ENCODE assay signal across 8 cellular contexts in the genomic region with DNA sequence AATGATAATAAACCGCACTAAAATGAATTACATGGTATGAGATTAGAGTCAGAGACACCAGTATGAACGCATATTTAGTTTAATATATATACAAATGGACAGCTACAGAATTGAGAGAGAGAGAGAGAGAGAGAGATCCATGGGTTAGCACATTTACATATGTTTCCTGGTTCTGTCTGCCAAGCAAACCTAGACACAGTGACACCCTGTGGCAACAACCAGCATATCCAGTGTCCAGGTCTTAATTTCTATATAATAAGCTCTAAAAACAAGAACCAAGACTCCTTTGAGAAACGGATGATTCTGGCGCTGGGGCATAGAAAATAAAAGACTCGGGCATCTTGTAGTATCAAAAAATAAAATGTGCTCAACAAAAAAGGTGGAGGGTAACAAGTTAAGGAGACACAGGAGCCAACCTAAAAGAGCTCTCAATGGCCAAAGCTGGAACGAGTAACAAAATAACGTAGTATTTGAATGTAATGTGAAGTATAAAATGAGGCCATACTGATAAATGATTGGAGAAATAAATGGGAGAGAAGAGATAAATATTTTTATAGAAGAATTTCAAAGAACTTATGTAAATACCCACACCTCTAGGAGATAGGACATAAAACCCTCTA.
DNase-seq lines count a peak whose midpoint lies in the region; ATAC-seq, FAIRE-seq and TF ChIP-seq lines count a peak whose summit lies in the region.

No MANE protein-coding gene starts in this region.

- peak; percentile 57 for DNase-seq in ACHN
- DNase-seq in GM12891 (ENCODE audit: insufficient read length, low spot score): no peak
- peak; percentile 60 for DNase-seq in NCI-H146 treated with DMSO at 0.1 percent for 48 hours (lab: John Stamatoyannopoulos, UW; ENCODE audit: unreplicated experiment)
- DNase-seq in WERI-Rb-1: peak; percentile 46
- peak; percentile 73 for DNase-seq in endodermal cell
- DNase-seq in naive thymus-derived CD4-positive, alpha-beta T cell: peak in 8 of 9 donors; percentile 8 to 55 (median 39)
- DNase-seq in NCI-H187 treated with DMSO at 0.1 percent for 48 hours (lab: John Stamatoyannopoulos, UW): no peak

- no peak overlapping the region for H3K9ac ChIP-seq in endodermal cell (ENCODE audit: extremely low read depth, low read length, poor library complexity, severe bottlenecking)

- H3K27ac Mint-ChIP-seq in endodermal cell: no peak overlapping the region
- H3K27ac Mint-ChIP-seq in naive thymus-derived CD4-positive, alpha-beta T cell: peak overlapping the region in 1 of 9 donors; percentile 49

- H3K4me3 Mint-ChIP-seq in endodermal cell: no peak overlapping the region
- H3K4me3 Mint-ChIP-seq in naive thymus-derived CD4-positive, alpha-beta T cell: no peak overlapping the region

- H3K9me3 ChIP-seq in WERI-Rb-1 (ENCODE audit: severe bottlenecking) (no peaks in the 10 kb centered on the region), endodermal cell (ENCODE audit: control insufficient read depth, low read length) (no peaks in the 10 kb centered on the region)
- H3K9me3 ChIP-seq in naive thymus-derived CD4-positive, alpha-beta T cell (ENCODE audit: control insufficient read depth in 2 of 3, low read length in 3 of 3): no peaks in the 10 kb centered on the region

- no peaks in the 10 kb centered on the region for H3K4me1 Mint-ChIP-seq in endodermal cell
- H3K4me1 Mint-ChIP-seq in naive thymus-derived CD4-positive, alpha-beta T cell: peaks cover 3 to 16% (median 11%) of the 10 kb centered on the region in 7 donors

- CTCF ChIA-PET in naive thymus-derived CD4-positive, alpha-beta T cell (lab: Charles Lee): interaction anchor here (0.5 to 1.5 kb wide), 10 partner anchors 11 to 1344 kb away, joined by 3 to 8 read pairs (median 5); no protein-coding TSS in a partner anchor

- no peaks in the 10 kb centered on the region for H3K36me3 ChIP-seq in WERI-Rb-1
- H3K36me3 ChIP-seq in endodermal cell (ENCODE audit: control insufficient read depth, insufficient read depth, low read length): no peaks in the 10 kb centered on the region
- no peaks in the 10 kb centered on the region for H3K36me3 ChIP-seq in naive thymus-derived CD4-positive, alpha-beta T cell (ENCODE audit: control insufficient read depth in 2 of 3, insufficient read depth in 3 of 3, low read length in 3 of 3)

- H3K27ac ChIP-seq in WERI-Rb-1 (no peak overlapping the region), endodermal cell (ENCODE audit: low read depth, low read length) (no peak overlapping the region)
- no peak overlapping the region for H3K27ac ChIP-seq in naive thymus-derived CD4-positive, alpha-beta T cell (ENCODE audit: low read depth, low read length)

- H3K4me1 ChIP-seq in endodermal cell (ENCODE audit: control insufficient read depth, insufficient read depth, low read length): no peaks in the 10 kb centered on the region
- H3K4me1 ChIP-seq in naive thymus-derived CD4-positive, alpha-beta T cell (ENCODE audit: control insufficient read depth in 2 of 2, insufficient read depth in 2 of 2, low read length in 2 of 2): no peaks in the 10 kb centered on the region

- FAIRE-seq in GM12891 (lab: Jason Lieb, UNC): no peak

- no peak for TF ChIP-seq POLR2A in GM12891 (IDR thresholded peaks at IDR 0.05; ENCODE audit: low read depth, low read length)

- no peaks in the 10 kb centered on the region for H3K9me3 Mint-ChIP-seq in endodermal cell
- H3K9me3 Mint-ChIP-seq in naive thymus-derived CD4-positive, alpha-beta T cell: peaks cover 0 to 4% (median 0%) of the 10 kb centered on the region in 11 donors

- peak; percentile 75 for ATAC-seq in HG02840 (IDR thresholded peaks at IDR 0.05; ENCODE audit: low FRiP score, unreplicated experiment)
- peak; percentile 90 for ATAC-seq in naive thymus-derived CD4-positive, alpha-beta T cell

- H3K27me3 ChIP-seq in WERI-Rb-1 (ENCODE audit: insufficient read depth, low read depth, severe bottlenecking) (no peaks in the 10 kb centered on the region), endodermal cell (ENCODE audit: control insufficient read depth, insufficient read depth, low read length, poor library complexity, severe bottlenecking) (no peaks in the 10 kb centered on the region)
- H3K27me3 ChIP-seq in naive thymus-derived CD4-positive, alpha-beta T cell (ENCODE audit: control insufficient read depth in 2 of 2, insufficient read depth in 2 of 2, low read length in 2 of 2): no peaks in the 10 kb centered on the region

- H3K27me3 Mint-ChIP-seq in endodermal cell (ENCODE audit: insufficient read depth): no peaks in the 10 kb centered on the region
- H3K27me3 Mint-ChIP-seq in naive thymus-derived CD4-positive, alpha-beta T cell: no peaks in the 10 kb centered on the region

- in situ Hi-C loops in ACHN (cut with HindIII; ENCODE audit: low pct_ligation_motif_present, low pct_unique_long_range_greater_than_20kb, low sequenced_read_pairs): no loop called here

- POLR2A ChIA-PET in naive thymus-derived CD4-positive, alpha-beta T cell (lab: Charles Lee): interaction anchor here (1.2 kb wide), 1 partner anchor 85 kb away, joined by 7 read pairs; no protein-coding TSS in a partner anchor

- 90 to 91% methylated on average over 4 to 6 of the region's 7 CpGs for WGBS in endodermal cell (ENCODE audit: insufficient coverage in 1 of 2, insufficient read length in 1 of 2), 2 experiments

- TF ChIP-seq CTCF in WERI-Rb-1 (IDR thresholded peaks at IDR 0.05; ENCODE audit: low read depth, low read length) (peak; percentile 57), endodermal cell (conservative IDR thresholded peaks at IDR 0.05) (peak; percentile 81)

- H3K36me3 Mint-ChIP-seq in endodermal cell (ENCODE audit: low read depth): peaks cover 2% of the 10 kb centered on the region
- peaks cover 0 to 24% (median 5%) of the 10 kb centered on the region in 5 donors for H3K36me3 Mint-ChIP-seq in naive thymus-derived CD4-positive, alpha-beta T cell

- H3K4me3 ChIP-seq in WERI-Rb-1 (ENCODE audit: low read depth, low read length) (no peak overlapping the region), endodermal cell (ENCODE audit: low read length) (no peak overlapping the region)
- H3K4me3 ChIP-seq in naive thymus-derived CD4-positive, alpha-beta T cell (ENCODE audit: low read length): no peak overlapping the region

- intact Hi-C loops in naive thymus-derived CD4-positive, alpha-beta T cell (cut with micrococcal nuclease): loop anchor here (1.0 to 2.0 kb wide), 6 partner anchors 105 to 585 kb away; no protein-coding TSS in a partner anchor

TF ChIP-seq in GM12891, 5 proteins besides CTCF, POLR2A, EP300 and RAD21:
- TF ChIP-seq PAX5 (IDR thresholded peaks at IDR 0.05; ENCODE audit: insufficient read depth, low read length, severe bottlenecking) (no peak), POU2F2 (IDR thresholded peaks at IDR 0.05; ENCODE audit: low read depth, low read length) (peak; percentile 74; the same call in 1 of the 2 replicates)

Comparison
In these comparisons a context has a peak if more than half of its experiments do, and no peak if none do; other contexts are left out.
1. DNase-seq: peak in ACHN (single experiment), NCI-H146 treated with DMSO at 0.1 percent for 48 hours (single experiment), WERI-Rb-1 (single experiment), endodermal cell (single experiment) and naive thymus-derived CD4-positive, alpha-beta T cell (8 of 9); none in GM12891 (single experiment) and NCI-H187 treated with DMSO at 0.1 percent for 48 hours (single experiment).